In genomic region chr5:137733922-137734695, GRCh38 we compare ENCODE assay signal across 1 cellular context.
TF ChIP-seq lines count a peak whose summit lies in the region.

No MANE protein-coding gene starts in this region.

TF ChIP-seq in GM23338, 12 proteins besides CTCF, POLR2A, EP300 and RAD21:
- no peak for TF ChIP-seq ZNF462 (CRISPR knock-in tag; IDR thresholded peaks at IDR 0.05)
- no peak for TF ChIP-seq EZH2 (IDR thresholded peaks at IDR 0.05; ENCODE audit: low read depth, unreplicated experiment)
- TF ChIP-seq REST (IDR thresholded peaks at IDR 0.05; ENCODE audit: unreplicated experiment) = no peak
- no peak for TF ChIP-seq ZNF331 (CRISPR knock-in tag; IDR thresholded peaks at IDR 0.05; ENCODE audit: low read depth)
